Comparison of ENCODE assay signal across 7 cellular contexts in genomic region chrX:48631376-48632090, GRCh38. TPM values are rescaled to one million over a fixed set of nuclear protein-coding genes. Genes with fewer than 3 reads are reported as not detected.
DNase-seq lines count a peak whose midpoint lies in the region; ATAC-seq, FAIRE-seq and TF ChIP-seq lines count a peak whose summit lies in the region.

No MANE protein-coding gene starts in this region.

- 4% methylated on average over 7 of the region's 18 CpGs for WGBS in HepG2 (ENCODE audit: low lambda C conversion rate)

- POLR2A ChIA-PET in HepG2 (lab: Yijun Ruan, JAX): no interaction called here

- CTCF ChIA-PET in HepG2 (lab: Yijun Ruan, JAX; ENCODE audit: low intra/inter-chr PET ratio, low total read pairs): no interaction called here

- in situ Hi-C loops in HepG2 (cut with HindIII; ENCODE audit: extremely low pct_ligation_motif_present, low pct_unique_long_range_greater_than_20kb): no loop called here

- H3K27ac ChIP-seq in coronary artery (no peak overlapping the region), HepG2 (ENCODE audit: extremely low read length, insufficient read depth, low read length) (no peak overlapping the region)

- peaks cover 9% of the 10 kb centered on the region for H3K4me1 ChIP-seq in HepG2 (ENCODE audit: insufficient read depth, low read length)

- H3K9me3 ChIP-seq in HepG2 (ENCODE audit: low read length): no peaks in the 10 kb centered on the region

- H2AFZ ChIP-seq in HepG2 (ENCODE audit: low read length): no peak overlapping the region

- no peaks in the 10 kb centered on the region for H3K79me2 ChIP-seq in HepG2 (ENCODE audit: insufficient read depth, low read length)

- TF ChIP-seq EP300 in HepG2 (IDR thresholded peaks at IDR 0.05; ENCODE audit: low read depth in 2 of 2, low read length in 2 of 2) (peak in 1 of 2 experiments; percentile 51; a peak in 2 of 4 replicates), HepG2 (CRISPR knock-in tag; IDR thresholded peaks at IDR 0.05; ENCODE audit: borderline replicate concordance) (no peak)

- no peak for TF ChIP-seq POLR2A in HepG2 (IDR thresholded peaks at IDR 0.05; ENCODE audit: insufficient read depth in 1 of 2, low read depth in 2 of 2, low read length in 2 of 2)

- H3K36me3 ChIP-seq in HepG2 (replicated peaks in 1 of 2; ENCODE audit: control insufficient read depth in 1 of 2, insufficient read depth in 2 of 2, low read length in 2 of 2): no peaks in the 10 kb centered on the region

- ATAC-seq in HG03066 (IDR thresholded peaks at IDR 0.05; ENCODE audit: low read depth, unreplicated experiment): peak; percentile 83
- peak; percentile 98 for ATAC-seq in HepG2

- TF ChIP-seq RAD21 in HepG2 (CRISPR knock-in tag; IDR thresholded peaks at IDR 0.05): peak; percentile 84

- no peaks in the 10 kb centered on the region for H3K27me3 ChIP-seq in HepG2 (ENCODE audit: control insufficient read depth in 1 of 2, insufficient read depth in 2 of 2, low read length in 2 of 2)

- 0 out of 2 replicates have a peak, but pooled peaks have one; percentile 30 for TF ChIP-seq CTCF in GM12875 (IDR thresholded peaks at IDR 0.05; ENCODE audit: borderline replicate concordance, insufficient read depth, low read depth, low read length)
- no peak for TF ChIP-seq CTCF in coronary artery (IDR thresholded peaks at IDR 0.05)
- peak; percentile 78 for TF ChIP-seq CTCF in HepG2 (CRISPR knock-in tag; IDR thresholded peaks at IDR 0.05)

- no TSS peak for BruUV-seq in HepG2 (replicated peaks; lab: Mats Ljungman, UMichigan)

- DNase-seq in NCI-H460 (ENCODE audit: extremely low read depth, low read depth) (peak; percentile 91), coronary artery (ENCODE audit: low spot score) (peak; percentile 75), HepG2 (ENCODE audit: low spot score) (peak; percentile 85)
- peak; percentile 49 for DNase-seq in activated CD4-positive, alpha-beta T cell treated with anti-CD3 and anti-CD28 coated beads, Interleukin-2, amount 50 U/mL, for 1 hour
- peak; percentile 35 to 48 for DNase-seq in stimulated activated CD4-positive, alpha-beta T cell treated with anti-CD3 and anti-CD28 coated beads, Interleukin-4, amount 100 ng/mL, for 48 hours (ENCODE audit: low read depth in 2 of 2)

- H3K4me3 ChIP-seq in GM12875 (ENCODE audit: low read depth, low read length) (no peak overlapping the region), coronary artery (no peak overlapping the region), HepG2 (replicated peaks in 1 of 3; ENCODE audit: insufficient read depth in 1 of 3, low read depth in 2 of 3, low read length in 3 of 3) (peak overlapping the region; percentile 4 to 46 (median 16); a peak in 3 of 6 replicates)

- peak; percentile 100 for FAIRE-seq in HepG2 (lab: Jason Lieb, UNC)

- no peaks in the 10 kb centered on the region for H4K20me1 ChIP-seq in HepG2 (ENCODE audit: insufficient read depth, low read length)

- intact Hi-C loops in HepG2 (cut with micrococcal nuclease; ENCODE audit: unreplicated experiment): loop anchor here (10.0 kb wide), 1 partner anchor 123 kb away; no protein-coding TSS in a partner anchor

- no peak overlapping the region for H3K9ac ChIP-seq in HepG2 (ENCODE audit: insufficient read depth, low read depth, low read length)

- peak overlapping the region; percentile 69 for H3K4me2 ChIP-seq in HepG2 (ENCODE audit: low read depth, low read length)

TF ChIP-seq in HepG2, 621 proteins besides CTCF, POLR2A, EP300 and RAD21 (continues in another document):
- 0 out of 2 replicates have a peak, but pooled peaks have one; percentile 28 for TF ChIP-seq HOXA3 (CRISPR knock-in tag; IDR thresholded peaks at IDR 0.05)

RNA-seq across cellular contexts. Expression of gene WDR13, which starts 34.2 kb away (rescaled TPM):
- 77.2 and 81.0 TPM in 2 replicates for total RNA-seq in NCI-H460 (2014; rRNA removed; shearing (Covaris generic))
- polyA plus RNA-seq in NCI-H460 (2014; cell fraction: nucleus; rRNA removed): 201 and 225 TPM in 2 replicates
- 19.3 and 28.7 TPM in 2 replicates for total RNA-seq in HepG2 (2016; rRNA removed; fragmentation: Illumina TruSeq; extraction: Trizol)
- 23.0 and 33.2 TPM in 2 replicates for total RNA-seq in HepG2 (2016; cell fraction: cytosol; rRNA removed; fragmentation: Illumina TruSeq; extraction: Trizol; ENCODE audit: low read depth)
- total RNA-seq in HepG2 (2016; cell fraction: insoluble cytoplasmic fraction; rRNA removed; fragmentation: Illumina TruSeq; extraction: Trizol): 20.8 and 29.5 TPM in 2 replicates
- total RNA-seq in HepG2 (2016; cell fraction: membrane; rRNA removed; fragmentation: Illumina TruSeq; extraction: Trizol): 42.7 and 44.4 TPM in 2 replicates
- total RNA-seq in HepG2 (2016; cell fraction: nucleus; rRNA removed; fragmentation: Illumina TruSeq; extraction: Trizol): 15.9 and 18.0 TPM in 2 replicates
- polyA plus RNA-seq in HepG2 (2011; rRNA removed): 37.1 and 52.7 TPM in 2 replicates
- polyA plus RNA-seq in HepG2 (2011; cell fraction: cytosol; rRNA removed): 31.9 and 50.0 TPM in 2 replicates
- 389 and 473 TPM in 2 replicates for polyA plus RNA-seq in HepG2 (2011; cell fraction: nucleus; rRNA removed)
- 55.2 and 81.7 TPM in 2 replicates for polyA plus RNA-seq in HepG2 (2012)
- polyA plus RNA-seq in HepG2 (2016; cell fraction: cytosol; fragmentation: Illumina TruSeq; extraction: Trizol; ENCODE audit: low read depth): 21.0 and 24.5 TPM in 2 replicates
- polyA plus RNA-seq in HepG2 (2016; cell fraction: insoluble cytoplasmic fraction; fragmentation: Illumina TruSeq; extraction: Trizol; ENCODE audit: low read depth): 20.4 and 20.7 TPM in 2 replicates
- polyA plus RNA-seq in HepG2 (2016; cell fraction: membrane; fragmentation: Illumina TruSeq; extraction: Trizol; ENCODE audit: low read depth): 28.5 and 34.5 TPM in 2 replicates
- 29.3 and 35.6 TPM in 2 replicates for polyA plus RNA-seq in HepG2 (2016; cell fraction: nucleus; fragmentation: Illumina TruSeq; extraction: Trizol; ENCODE audit: insufficient read depth, low read depth)
- 95.4 and 111 TPM in 2 replicates for polyA minus RNA-seq in HepG2 (2011; rRNA and poly(A)+ RNA removed; ENCODE audit: low replicate concordance)
- 39.0 and 46.7 TPM in 2 replicates for polyA minus RNA-seq in HepG2 (2011; cell fraction: cytosol; rRNA and poly(A)+ RNA removed)
- 36.2 and 42.4 TPM in 2 replicates for polyA minus RNA-seq in HepG2 (2011; cell fraction: nucleus; rRNA and poly(A)+ RNA removed)

RNA-seq across cellular contexts. Expression of gene WAS, which starts 52.1 kb away (rescaled TPM):
- 0.20 TPM in 1 of 2 replicates, not detected in the other for total RNA-seq in NCI-H460 (2014; rRNA removed; shearing (Covaris generic))
- polyA plus RNA-seq in NCI-H460 (2014; cell fraction: nucleus; rRNA removed): 0.96 TPM in 1 of 2 replicates, not detected in the other
- total RNA-seq in HepG2 (2016; rRNA removed; fragmentation: Illumina TruSeq; extraction: Trizol): not detected in 2 replicates
- not detected in 2 replicates for total RNA-seq in HepG2 (2016; cell fraction: cytosol; rRNA removed; fragmentation: Illumina TruSeq; extraction: Trizol; ENCODE audit: low read depth)
- not detected in 2 replicates for total RNA-seq in HepG2 (2016; cell fraction: insoluble cytoplasmic fraction; rRNA removed; fragmentation: Illumina TruSeq; extraction: Trizol)
- total RNA-seq in HepG2 (2016; cell fraction: membrane; rRNA removed; fragmentation: Illumina TruSeq; extraction: Trizol): not detected in 2 replicates
- not detected in 2 replicates for total RNA-seq in HepG2 (2016; cell fraction: nucleus; rRNA removed; fragmentation: Illumina TruSeq; extraction: Trizol)
- 0.11 and 0.18 TPM in 2 replicates for polyA plus RNA-seq in HepG2 (2011; rRNA removed)
- polyA plus RNA-seq in HepG2 (2011; cell fraction: cytosol; rRNA removed): 0.03 TPM in 1 of 2 replicates, not detected in the other
- 0.21 and 0.54 TPM in 2 replicates for polyA plus RNA-seq in HepG2 (2011; cell fraction: nucleus; rRNA removed)
- 0.21 TPM in 2 replicates for polyA plus RNA-seq in HepG2 (2012)
- not detected in 2 replicates for polyA plus RNA-seq in HepG2 (2016; cell fraction: cytosol; fragmentation: Illumina TruSeq; extraction: Trizol; ENCODE audit: low read depth)
- polyA plus RNA-seq in HepG2 (2016; cell fraction: insoluble cytoplasmic fraction; fragmentation: Illumina TruSeq; extraction: Trizol; ENCODE audit: low read depth): not detected in 2 replicates
- polyA plus RNA-seq in HepG2 (2016; cell fraction: membrane; fragmentation: Illumina TruSeq; extraction: Trizol; ENCODE audit: low read depth): not detected in 2 replicates
- not detected in 2 replicates for polyA plus RNA-seq in HepG2 (2016; cell fraction: nucleus; fragmentation: Illumina TruSeq; extraction: Trizol; ENCODE audit: insufficient read depth, low read depth)
- polyA minus RNA-seq in HepG2 (2011; rRNA and poly(A)+ RNA removed; ENCODE audit: low replicate concordance): 0.08 and 0.09 TPM in 2 replicates
- not detected in 2 replicates for polyA minus RNA-seq in HepG2 (2011; cell fraction: cytosol; rRNA and poly(A)+ RNA removed)
- polyA minus RNA-seq in HepG2 (2011; cell fraction: nucleus; rRNA and poly(A)+ RNA removed): not detected in 2 replicates

RNA-seq across cellular contexts. Expression of gene RBM3, which starts 57.2 kb away (rescaled TPM):
- total RNA-seq in NCI-H460 (2014; rRNA removed; shearing (Covaris generic)): 304 and 352 TPM in 2 replicates
- 393 and 529 TPM in 2 replicates for polyA plus RNA-seq in NCI-H460 (2014; cell fraction: nucleus; rRNA removed)
- 182 and 239 TPM in 2 replicates for total RNA-seq in HepG2 (2016; rRNA removed; fragmentation: Illumina TruSeq; extraction: Trizol)
- total RNA-seq in HepG2 (2016; cell fraction: cytosol; rRNA removed; fragmentation: Illumina TruSeq; extraction: Trizol; ENCODE audit: low read depth): 72.2 and 83.3 TPM in 2 replicates
- total RNA-seq in HepG2 (2016; cell fraction: insoluble cytoplasmic fraction; rRNA removed; fragmentation: Illumina TruSeq; extraction: Trizol): 186 and 267 TPM in 2 replicates
- total RNA-seq in HepG2 (2016; cell fraction: membrane; rRNA removed; fragmentation: Illumina TruSeq; extraction: Trizol): 111 and 139 TPM in 2 replicates
- 96.1 and 99.4 TPM in 2 replicates for total RNA-seq in HepG2 (2016; cell fraction: nucleus; rRNA removed; fragmentation: Illumina TruSeq; extraction: Trizol)
- 109 and 123 TPM in 2 replicates for polyA plus RNA-seq in HepG2 (2011; rRNA removed)
- polyA plus RNA-seq in HepG2 (2011; cell fraction: cytosol; rRNA removed): 78.5 and 83.5 TPM in 2 replicates
- 120 and 154 TPM in 2 replicates for polyA plus RNA-seq in HepG2 (2011; cell fraction: nucleus; rRNA removed)
- polyA plus RNA-seq in HepG2 (2012): 62.4 and 136 TPM in 2 replicates
- 83.2 and 86.4 TPM in 2 replicates for polyA plus RNA-seq in HepG2 (2016; cell fraction: cytosol; fragmentation: Illumina TruSeq; extraction: Trizol; ENCODE audit: low read depth)
- 284 and 351 TPM in 2 replicates for polyA plus RNA-seq in HepG2 (2016; cell fraction: insoluble cytoplasmic fraction; fragmentation: Illumina TruSeq; extraction: Trizol; ENCODE audit: low read depth)
- polyA plus RNA-seq in HepG2 (2016; cell fraction: membrane; fragmentation: Illumina TruSeq; extraction: Trizol; ENCODE audit: low read depth): 125 and 144 TPM in 2 replicates
- 196 and 214 TPM in 2 replicates for polyA plus RNA-seq in HepG2 (2016; cell fraction: nucleus; fragmentation: Illumina TruSeq; extraction: Trizol; ENCODE audit: insufficient read depth, low read depth)
- 139 and 240 TPM in 2 replicates for polyA minus RNA-seq in HepG2 (2011; rRNA and poly(A)+ RNA removed; ENCODE audit: low replicate concordance)
- 47.4 and 57.2 TPM in 2 replicates for polyA minus RNA-seq in HepG2 (2011; cell fraction: cytosol; rRNA and poly(A)+ RNA removed)
- polyA minus RNA-seq in HepG2 (2011; cell fraction: nucleus; rRNA and poly(A)+ RNA removed): 163 and 176 TPM in 2 replicates

Comparison
In these comparisons a context has a peak if more than half of its experiments do, and no peak if none do; other contexts are left out.
1. H3K4me3 ChIP-seq: peak in HepG2 (3 of 3); none in GM12875 (single experiment) and coronary artery (single experiment).
2. Peak in every context shown above with its lines, with median percentiles within 50 percentile points of each other: DNase-seq.